ENCODE assay signal across 8 cellular contexts in genomic region chr14:23056257-23056955, GRCh38. TPM values are rescaled to one million over a fixed set of nuclear protein-coding genes. Genes with fewer than 3 reads are reported as not detected.
DNase-seq lines count a peak whose midpoint lies in the region; ATAC-seq and TF ChIP-seq lines count a peak whose summit lies in the region.

No MANE protein-coding gene starts in this region.

- peak overlapping the region; percentile 70 for H3K4me3 Mint-ChIP-seq in activated CD8-positive, alpha-beta T cell treated with anti-CD3 and anti-CD28 coated beads, Interleukin-2, amount 10 ng/mL, durations not matched to agents 7 days and 5 days
- peak overlapping the region; percentile 90 to 92 (median 92) for H3K4me3 Mint-ChIP-seq in nephron

- H3K36me3 ChIP-seq in A673 (ENCODE audit: insufficient read depth, low read length, poor library complexity, severe bottlenecking) (peaks cover 48% of the 10 kb centered on the region), esophagus muscularis mucosa (peaks cover 26 to 33% (median 30%) of the 10 kb centered on the region in 4 donors), thyroid gland (peaks cover 25 to 26% of the 10 kb centered on the region in 2 donors)

- peak overlapping the region; percentile 8 for H3K27ac Mint-ChIP-seq in activated CD8-positive, alpha-beta T cell treated with anti-CD3 and anti-CD28 coated beads, Interleukin-2, amount 10 ng/mL, durations not matched to agents 7 days and 5 days
- H3K27ac Mint-ChIP-seq in nephron = peak overlapping the region; percentile 39 to 85 (median 75)

- peaks cover 24% of the 10 kb centered on the region for H3K36me3 Mint-ChIP-seq in activated CD8-positive, alpha-beta T cell treated with anti-CD3 and anti-CD28 coated beads, Interleukin-2, amount 10 ng/mL, durations not matched to agents 7 days and 5 days (ENCODE audit: low read depth)
- H3K36me3 Mint-ChIP-seq in nephron (ENCODE audit: low read depth) = peaks cover 32% of the 10 kb centered on the region

- no peaks in the 10 kb centered on the region for H3K9me3 Mint-ChIP-seq in activated CD8-positive, alpha-beta T cell treated with anti-CD3 and anti-CD28 coated beads, Interleukin-2, amount 10 ng/mL, durations not matched to agents 7 days and 5 days (ENCODE audit: insufficient read depth)
- no peaks in the 10 kb centered on the region for H3K9me3 Mint-ChIP-seq in nephron

- peak; percentile 36 for ATAC-seq in GM19328 (IDR thresholded peaks at IDR 0.05; ENCODE audit: unreplicated experiment)
- ATAC-seq in activated CD8-positive, alpha-beta T cell treated with anti-CD3 and anti-CD28 coated beads, Interleukin-2, amount 10 ng/mL, durations not matched to agents 7 days and 5 days = peak; percentile 66

- DNase-seq in A673 (ENCODE audit: low spot score) (peak; percentile 89), HT1080 (ENCODE audit: low read depth) (peak; percentile 77), esophagus muscularis mucosa (ENCODE audit: extremely low spot score) (no peak), thyroid gland (peak; percentile 52 to 57), NCI-H2029 treated with DMSO at 0.1 percent for 48 hours (lab: John Stamatoyannopoulos, UW) (no peak)
- DNase-seq in activated CD8-positive, alpha-beta T cell treated with anti-CD3 and anti-CD28 coated beads, Interleukin-2, amount 10 ng/mL, durations not matched to agents 7 days and 5 days = peak; percentile 81

- CTCF ChIA-PET in A673 (lab: Charles Lee) = interaction anchor here (0.7 to 10.7 kb wide), 7 partner anchors 13 to 84 kb away, joined by 3 to 134 read pairs (median 4); no protein-coding TSS in a partner anchor
- CTCF ChIA-PET in activated CD8-positive, alpha-beta T cell treated with anti-CD3 and anti-CD28 coated beads, Interleukin-2, amount 10 ng/mL, durations not matched to agents 7 days and 5 days (lab: Charles Lee) = interaction anchor here (0.8 to 17.4 kb wide), 16 partner anchors 9 to 486 kb away, joined by 3 to 489 read pairs (median 8); partner anchors contain the start of genes ACIN1, AJUBA and C14orf119

- H3K4me1 Mint-ChIP-seq in activated CD8-positive, alpha-beta T cell treated with anti-CD3 and anti-CD28 coated beads, Interleukin-2, amount 10 ng/mL, durations not matched to agents 7 days and 5 days (ENCODE audit: low read depth) = peaks cover 18% of the 10 kb centered on the region
- H3K4me1 Mint-ChIP-seq in nephron = peaks cover 22% of the 10 kb centered on the region

- POLR2A ChIA-PET in A673 (lab: Charles Lee; ENCODE audit: low non-redundant PET) = no interaction called here
- POLR2A ChIA-PET in activated CD8-positive, alpha-beta T cell treated with anti-CD3 and anti-CD28 coated beads, Interleukin-2, amount 10 ng/mL, durations not matched to agents 7 days and 5 days (lab: Charles Lee) = no interaction called here

- H3K4me1 ChIP-seq in A673 (ENCODE audit: insufficient read depth, low read length, poor library complexity, severe bottlenecking) (peaks cover 19% of the 10 kb centered on the region), esophagus muscularis mucosa (peaks cover 12 to 36% (median 28%) of the 10 kb centered on the region in 4 donors), thyroid gland (peaks cover 0 to 15% of the 10 kb centered on the region in 2 donors)

- TF ChIP-seq EP300 in esophagus muscularis mucosa (IDR thresholded peaks at IDR 0.05) = no peak

- H3K27ac ChIP-seq in A673 (ENCODE audit: low read depth, low read length, poor library complexity, severe bottlenecking) (peak overlapping the region; percentile 84), esophagus muscularis mucosa (replicated peaks in 1 of 4) (peak overlapping the region in 3 of 4 donors; percentile 8 to 82 (median 39)), thyroid gland (no peak overlapping the region)

- BruUV-seq in A673 (replicated peaks; lab: Mats Ljungman, UMichigan) = no TSS peak

- TF ChIP-seq CTCF in A673 (conservative IDR thresholded peaks at IDR 0.05; ENCODE audit: low read depth, low read length) (peak; percentile 94), esophagus muscularis mucosa (IDR thresholded peaks at IDR 0.05) (peak; percentile 56 to 78 (median 59)), nephron (IDR thresholded peaks at IDR 0.05; ENCODE audit: unreplicated experiment in 3 of 3) (peak; percentile 39 to 66 (median 46)), thyroid gland (IDR thresholded peaks at IDR 0.05) (peak in 5 of 6 experiments; percentile 29 to 59 (median 40))

- WGBS in esophagus muscularis mucosa = 11% methylated on average over 14 of the region's 14 CpGs
- 14 to 21% methylated on average over 14 of the region's 14 CpGs for WGBS in thyroid gland, 2 donors

- H3K27me3 Mint-ChIP-seq in activated CD8-positive, alpha-beta T cell treated with anti-CD3 and anti-CD28 coated beads, Interleukin-2, amount 10 ng/mL, durations not matched to agents 7 days and 5 days (ENCODE audit: low read depth) = peaks cover 9% of the 10 kb centered on the region
- no peaks in the 10 kb centered on the region for H3K27me3 Mint-ChIP-seq in nephron (ENCODE audit: low read depth)

- H3K27me3 ChIP-seq in A673 (replicated peaks; ENCODE audit: insufficient read depth, low read depth, low read length, poor library complexity) (no peaks in the 10 kb centered on the region), esophagus muscularis mucosa (no peaks in the 10 kb centered on the region), thyroid gland (no peaks in the 10 kb centered on the region)

- TF ChIP-seq POLR2A in esophagus muscularis mucosa (IDR thresholded peaks at IDR 0.05; ENCODE audit: low read depth) = no peak
- TF ChIP-seq POLR2A in thyroid gland (IDR thresholded peaks at IDR 0.05) = no peak

- peak overlapping the region; percentile 76 for H3K4me3 ChIP-seq in A673 (ENCODE audit: low read depth, low read length, poor library complexity, severe bottlenecking)
- H3K4me3 ChIP-seq in esophagus muscularis mucosa = peak overlapping the region; percentile 61 to 81 (median 76)
- H3K4me3 ChIP-seq in thyroid gland (replicated peaks in 1 of 3) = no peak overlapping the region

- intact Hi-C loops in A673 (cut with micrococcal nuclease; ENCODE audit: unreplicated experiment) = loop anchor here (5.0 to 10.0 kb wide), 2 partner anchors 502 to 669 kb away; no protein-coding TSS in a partner anchor
- intact Hi-C loops in esophagus muscularis mucosa (cut with DNase I) = no loop called here
- intact Hi-C loops in thyroid gland (cut with DNase I) = loop anchor here (2.0 kb wide), 1 partner anchor 70 kb away; no protein-coding TSS in a partner anchor

- no peaks in the 10 kb centered on the region for H3K9me3 ChIP-seq in A673 (ENCODE audit: low read depth, low read length, poor library complexity, severe bottlenecking)
- no peaks in the 10 kb centered on the region for H3K9me3 ChIP-seq in esophagus muscularis mucosa
- no peaks in the 10 kb centered on the region for H3K9me3 ChIP-seq in thyroid gland

RNA-seq across cellular contexts. Expression of gene CDH24, which starts 0.9 kb away (rescaled TPM):
- total RNA-seq in A673 (2021) (44.8 and 47.0 TPM in 2 replicates), esophagus muscularis mucosa (1 to 10 TPM; 2.5 to 5.9 (median 3.6) TPM), thyroid gland (1 to 10 TPM; 2.9 to 7.8 (median 5.6) TPM)
- total RNA-seq in HT1080 (2014; rRNA removed; shearing (Covaris generic)) = 15.3 and 18.2 TPM in 2 replicates
- 14.5 and 15.4 TPM in 2 replicates for polyA plus RNA-seq in HT1080 (2015; cell fraction: cytosol; rRNA removed)
- polyA plus RNA-seq in HT1080 (2015; cell fraction: nucleus; rRNA removed) = 63.9 and 67.3 TPM in 2 replicates
- total RNA-seq in activated CD8-positive, alpha-beta T cell treated with anti-CD3 and anti-CD28 coated beads, Interleukin-2, amount 10 ng/mL, durations not matched to agents 7 days and 5 days = 1 to 10 TPM; 1.6 to 1.8 TPM

RNA-seq across cellular contexts. Expression of gene PSMB11, which starts 14.4 kb away (rescaled TPM):
- total RNA-seq in A673 (2021) = not detected in 2 replicates
- total RNA-seq in HT1080 (2014; rRNA removed; shearing (Covaris generic)) = 0.10 TPM in 1 of 2 replicates, not detected in the other
- not detected in 2 replicates for polyA plus RNA-seq in HT1080 (2015; cell fraction: cytosol; rRNA removed)
- polyA plus RNA-seq in HT1080 (2015; cell fraction: nucleus; rRNA removed) = not detected in 2 replicates
- total RNA-seq in activated CD8-positive, alpha-beta T cell treated with anti-CD3 and anti-CD28 coated beads, Interleukin-2, amount 10 ng/mL, durations not matched to agents 7 days and 5 days = not detected
- not detected for total RNA-seq in esophagus muscularis mucosa
- total RNA-seq in thyroid gland = not detected

RNA-seq across cellular contexts. Expression of gene PSMB5, which starts 21.7 kb away (rescaled TPM):
- total RNA-seq in A673 (2021) (491 and 500 TPM in 2 replicates), esophagus muscularis mucosa (100 to 1,000 TPM; 135 to 155 (median 145) TPM), thyroid gland (100 to 1,000 TPM in 2 of 4 donors, 10 to 100 TPM in 2; 75.7 to 215 (median 113) TPM)
- 335 and 366 TPM in 2 replicates for total RNA-seq in HT1080 (2014; rRNA removed; shearing (Covaris generic))
- polyA plus RNA-seq in HT1080 (2015; cell fraction: cytosol; rRNA removed) = 247 and 318 TPM in 2 replicates
- 201 and 216 TPM in 2 replicates for polyA plus RNA-seq in HT1080 (2015; cell fraction: nucleus; rRNA removed)
- 10 to 100 TPM; 64.5 to 74.5 TPM for total RNA-seq in activated CD8-positive, alpha-beta T cell treated with anti-CD3 and anti-CD28 coated beads, Interleukin-2, amount 10 ng/mL, durations not matched to agents 7 days and 5 days

RNA-seq across cellular contexts. Expression of gene ACIN1, which starts 38.5 kb away (rescaled TPM):
- total RNA-seq in A673 (2021) = 325 and 339 TPM in 2 replicates
- 78.0 and 89.7 TPM in 2 replicates for total RNA-seq in HT1080 (2014; rRNA removed; shearing (Covaris generic))
- 57.1 and 59.9 TPM in 2 replicates for polyA plus RNA-seq in HT1080 (2015; cell fraction: cytosol; rRNA removed)
- polyA plus RNA-seq in HT1080 (2015; cell fraction: nucleus; rRNA removed) = 442 and 517 TPM in 2 replicates
- 100 to 1,000 TPM; 161 to 177 TPM for total RNA-seq in activated CD8-positive, alpha-beta T cell treated with anti-CD3 and anti-CD28 coated beads, Interleukin-2, amount 10 ng/mL, durations not matched to agents 7 days and 5 days
- 100 to 1,000 TPM in 1 of 4 donors, 10 to 100 TPM in 3; 60.1 to 101 (median 89.5) TPM for total RNA-seq in esophagus muscularis mucosa
- total RNA-seq in thyroid gland = 100 to 1,000 TPM; 143 to 195 (median 152) TPM

RNA-seq across cellular contexts. Expression of gene C14orf119, which starts 38.9 kb away (rescaled TPM):
- total RNA-seq in A673 (2021) (50.3 and 54.5 TPM in 2 replicates), esophagus muscularis mucosa (10 to 100 TPM; 21.2 to 42.5 (median 34.0) TPM), thyroid gland (10 to 100 TPM; 21.3 to 37.1 (median 28.9) TPM)
- 82.8 and 89.1 TPM in 2 replicates for total RNA-seq in HT1080 (2014; rRNA removed; shearing (Covaris generic))
- 39.0 and 61.4 TPM in 2 replicates for polyA plus RNA-seq in HT1080 (2015; cell fraction: cytosol; rRNA removed)
- polyA plus RNA-seq in HT1080 (2015; cell fraction: nucleus; rRNA removed) = 41.8 and 45.4 TPM in 2 replicates
- total RNA-seq in activated CD8-positive, alpha-beta T cell treated with anti-CD3 and anti-CD28 coated beads, Interleukin-2, amount 10 ng/mL, durations not matched to agents 7 days and 5 days = 10 to 100 TPM; 46.0 to 47.0 TPM

Comparison
In these comparisons a context has a peak if more than half of its experiments do, and no peak if none do; other contexts are left out.
1. DNase-seq: peak in A673 (single experiment), HT1080 (single experiment), activated CD8-positive, alpha-beta T cell treated with anti-CD3 and anti-CD28 coated beads, Interleukin-2, amount 10 ng/mL, durations not matched to agents 7 days and 5 days (single experiment) and thyroid gland (2 of 2); none in esophagus muscularis mucosa (single experiment) and NCI-H2029 treated with DMSO at 0.1 percent for 48 hours (single experiment).
2. H3K27ac ChIP-seq: peak in A673 (single experiment) and esophagus muscularis mucosa (3 of 4); none in thyroid gland (0 of 3).
3. H3K4me3 ChIP-seq: peak in A673 (single experiment) and esophagus muscularis mucosa (4 of 4); none in thyroid gland (0 of 3).
4. CTCF ChIP-seq: peak in every context shown above with its lines; median percentile 94 in A673; 59 in esophagus muscularis mucosa; 46 in nephron; 40 in thyroid gland.